19 cellular contexts compared by ENCODE assay signal in the genomic region with DNA sequence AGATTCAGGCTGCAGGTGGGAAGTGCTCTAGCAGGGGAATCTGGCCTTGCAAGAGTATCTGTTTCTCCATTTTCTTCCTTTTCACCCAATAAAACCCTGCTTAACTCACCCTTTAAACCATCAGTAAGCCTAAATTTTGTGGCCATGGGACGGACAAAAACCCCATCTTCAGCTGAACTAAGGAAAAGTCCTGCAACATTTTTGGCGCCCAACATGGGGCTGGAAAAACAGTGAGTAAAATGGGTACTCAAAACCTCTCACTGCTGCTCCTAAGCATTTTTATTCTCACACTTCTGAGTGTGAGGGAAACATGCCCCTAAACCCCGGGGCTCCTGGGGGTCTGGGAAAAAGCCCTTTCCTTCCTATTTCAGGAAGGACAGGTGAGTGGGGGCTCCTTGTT.
DNase-seq lines count a peak whose midpoint lies in the region; TF ChIP-seq lines count a peak whose summit lies in the region.
"Had no signal": no experiment of that assay in that cellular context is flagged by ENCODE, and none has a peak within 500 bp of the region (broad histone marks: within the 10 kb centered on the region; RNA-seq: fewer than 3 reads in every experiment).

No MANE protein-coding gene starts in this region.

- no peak overlapping the region for H3K27ac Mint-ChIP-seq in MCF 10A (ENCODE audit: low read depth, unreplicated experiment)
- H3K27ac Mint-ChIP-seq in activated CD4-positive, alpha-beta memory T cell treated with anti-CD3 and anti-CD28 coated beads, Interleukin-2, amount 10 ng/mL, durations not matched to agents 7 days and 5 days: no peak overlapping the region
- no peak overlapping the region for H3K27ac Mint-ChIP-seq in H9
- H3K27ac Mint-ChIP-seq: activated CD4-positive, alpha-beta T cell treated with anti-CD3 and anti-CD28 coated beads, Interleukin-2, amount 10 ng/mL, durations not matched to agents 7 days and 5 days; IgD-negative memory B cell had no signal

- H3K27me3 ChIP-seq in breast epithelium (no peaks in the 10 kb centered on the region), H9 (ENCODE audit: insufficient read depth, low read length) (no peaks in the 10 kb centered on the region)
- H3K27me3 ChIP-seq: gastroesophageal sphincter had no signal

- H2BK20ac ChIP-seq in H9 (ENCODE audit: low read depth, low read length, poor library complexity, severe bottlenecking): no peak overlapping the region

- H4K5ac ChIP-seq in H9 (ENCODE audit: insufficient read length, low read depth, low read length): no peak overlapping the region

- TF ChIP-seq CTCF in MCF 10A (IDR thresholded peaks at IDR 0.05; ENCODE audit: unreplicated experiment) (no peak), breast epithelium (IDR thresholded peaks at IDR 0.05) (no peak), astrocyte of the spinal cord (IDR thresholded peaks at IDR 0.05; ENCODE audit: low read depth, low read length) (no peak), fibroblast of villous mesenchyme (IDR thresholded peaks at IDR 0.05; ENCODE audit: insufficient read depth, low read depth, low read length) (no peak), H9 (conservative IDR thresholded peaks at IDR 0.05) (no peak)

- no peak overlapping the region for H3K9ac ChIP-seq in H9 (ENCODE audit: extremely low read depth, insufficient read length, low read length)

- no peak overlapping the region for H2BK15ac ChIP-seq in H9 (ENCODE audit: low read depth, low read length)

- H3K4me1 Mint-ChIP-seq in MCF 10A (ENCODE audit: insufficient read depth, unreplicated experiment) (no peaks in the 10 kb centered on the region), H9 (no peaks in the 10 kb centered on the region)
- no peaks in the 10 kb centered on the region for H3K4me1 Mint-ChIP-seq in activated CD4-positive, alpha-beta memory T cell treated with anti-CD3 and anti-CD28 coated beads, Interleukin-2, amount 10 ng/mL, durations not matched to agents 7 days and 5 days
- H3K4me1 Mint-ChIP-seq: activated CD4-positive, alpha-beta T cell treated with anti-CD3 and anti-CD28 coated beads, Interleukin-2, amount 10 ng/mL, durations not matched to agents 7 days and 5 days; IgD-negative memory B cell had no signal

- H3K9me3 Mint-ChIP-seq in MCF 10A (ENCODE audit: unreplicated experiment): peaks cover 29% of the 10 kb centered on the region
- peaks cover 20% of the 10 kb centered on the region for H3K9me3 Mint-ChIP-seq in activated CD4-positive, alpha-beta memory T cell treated with anti-CD3 and anti-CD28 coated beads, Interleukin-2, amount 10 ng/mL, durations not matched to agents 7 days and 5 days
- peaks cover 48 to 56% of the 10 kb centered on the region in 2 experiments for H3K9me3 Mint-ChIP-seq in H9

- H3K4me2 ChIP-seq in H9 (ENCODE audit: insufficient read depth, insufficient read length, low read length): no peak overlapping the region

- H2AK5ac ChIP-seq in H9 (ENCODE audit: insufficient read length, low read length): no peak overlapping the region

- H3K9me3 ChIP-seq in breast epithelium (peaks cover 14 to 16% of the 10 kb centered on the region in 2 donors), H9 (ENCODE audit: control insufficient read depth, low read depth, low read length) (no peaks in the 10 kb centered on the region)

- H3K23me2 ChIP-seq in H9 (ENCODE audit: insufficient read length, low read depth, low read length, poor library complexity, severe bottlenecking): no peaks in the 10 kb centered on the region

- H3K79me1 ChIP-seq in H9 (ENCODE audit: insufficient read depth, low read depth, low read length, poor library complexity, severe bottlenecking): no peaks in the 10 kb centered on the region

- no peak overlapping the region for H2BK12ac ChIP-seq in H9 (ENCODE audit: insufficient read length, low read depth, low read length)

- no peak for TF ChIP-seq POLR2A in breast epithelium (IDR thresholded peaks at IDR 0.05)

- H3K4me3 ChIP-seq in breast epithelium (no peak overlapping the region), astrocyte of the spinal cord (ENCODE audit: low read depth, low read length) (no peak overlapping the region), fibroblast of villous mesenchyme (ENCODE audit: low read depth, low read length) (no peak overlapping the region)
- H3K4me3 ChIP-seq: gastroesophageal sphincter had no signal

- intact Hi-C loops in MCF 10A (cut with micrococcal nuclease) (no loop called here), breast epithelium (cut with DNase I; ENCODE audit: low total_unique reads) (no loop called here)

- BruUV-seq in MCF 10A (replicated peaks; lab: Mats Ljungman, UMichigan): no TSS peak

- no peak overlapping the region for H3K56ac ChIP-seq in H9 (ENCODE audit: insufficient read length, low read depth, low read length)

- H3K27me3 Mint-ChIP-seq in MCF 10A (ENCODE audit: insufficient read depth, unreplicated experiment) (no peaks in the 10 kb centered on the region), H9 (ENCODE audit: low read depth) (no peaks in the 10 kb centered on the region)
- no peaks in the 10 kb centered on the region for H3K27me3 Mint-ChIP-seq in activated CD4-positive, alpha-beta memory T cell treated with anti-CD3 and anti-CD28 coated beads, Interleukin-2, amount 10 ng/mL, durations not matched to agents 7 days and 5 days
- H3K27me3 Mint-ChIP-seq: activated CD4-positive, alpha-beta T cell treated with anti-CD3 and anti-CD28 coated beads, Interleukin-2, amount 10 ng/mL, durations not matched to agents 7 days and 5 days; IgD-negative memory B cell had no signal

- WGBS in H9 (ENCODE audit: extremely low coverage, insufficient read length, low lambda C conversion rate): no CpG with 5 or more reads among the region's 3 CpGs

- H4K8ac ChIP-seq in H9 (replicated peaks; ENCODE audit: insufficient read length, low read depth, low read length): no peak overlapping the region

- no peak overlapping the region for H3K14ac ChIP-seq in H9 (ENCODE audit: insufficient read depth, low read length)

- H3K4ac ChIP-seq in H9 (ENCODE audit: low read depth, low read length): no peak overlapping the region

- H3K23ac ChIP-seq in H9 (ENCODE audit: insufficient read length, low read depth, low read length): no peak overlapping the region

- no peaks in the 10 kb centered on the region for H3K36me3 ChIP-seq in breast epithelium
- H3K36me3 ChIP-seq: gastroesophageal sphincter had no signal

- H3K4me1 ChIP-seq in breast epithelium: no peaks in the 10 kb centered on the region
- no peaks in the 10 kb centered on the region for H3K4me1 ChIP-seq in H9 (ENCODE audit: insufficient read depth, low read length)
- H3K4me1 ChIP-seq: gastroesophageal sphincter had no signal

- DNase-seq in MCF 10A (ENCODE audit: unreplicated experiment) (peak; percentile 25), breast epithelium (ENCODE audit: low spot score in 2 of 2) (no peak), astrocyte of the spinal cord (ENCODE audit: low read depth, low spot score) (peak; percentile 24), fibroblast of villous mesenchyme (ENCODE audit: low read depth) (peak; percentile 1), H9 (no peak), activated T-cell treated with anti-CD3 and anti-CD28 coated beads for 4 hours (no peak), DMS153 (lab: John Stamatoyannopoulos, UW) (no peak)
- DNase-seq in activated CD4-positive, alpha-beta memory T cell treated with anti-CD3 and anti-CD28 coated beads, Interleukin-2, amount 10 ng/mL, durations not matched to agents 7 days and 5 days: no peak
- DNase-seq: ACHN; activated CD4-positive, alpha-beta T cell treated with anti-CD3 and anti-CD28 coated beads, Interleukin-2, amount 10 ng/mL, durations not matched to agents 7 days and 5 days; activated naive CD4-positive, alpha-beta T cell; aorta; C1 segment of cervical spinal cord; NCI-H1092 treated with DMSO at 0.1 percent for 48 hours; NCI-H2029 treated with DMSO at 0.1 percent for 48 hours; NCI-H510A treated with DMSO at 0.1 percent for 48 hours had no signal

- no peak overlapping the region for H3K27ac ChIP-seq in breast epithelium
- H3K27ac ChIP-seq in H9 (ENCODE audit: insufficient read length, low read depth, low read length): no peak overlapping the region
- H3K27ac ChIP-seq: gastroesophageal sphincter, HL-60 had no signal

- no peak overlapping the region for H3T11ph ChIP-seq in H9 (ENCODE audit: low read length)

- H4K20me1 ChIP-seq in H9 (ENCODE audit: control insufficient read depth, insufficient read depth, insufficient read length): no peaks in the 10 kb centered on the region

- H2BK5ac ChIP-seq in H9 (ENCODE audit: insufficient read length, low read length): no peak overlapping the region

- no peaks in the 10 kb centered on the region for H3K79me2 ChIP-seq in H9 (ENCODE audit: insufficient read depth, low read length)

- H3K36me3 Mint-ChIP-seq in MCF 10A (ENCODE audit: insufficient read depth, unreplicated experiment) (no peaks in the 10 kb centered on the region), H9 (ENCODE audit: insufficient read depth in 1 of 3, low read depth in 3 of 3) (peaks cover 29 to 42% (median 32%) of the 10 kb centered on the region in 3 experiments)
- no peaks in the 10 kb centered on the region for H3K36me3 Mint-ChIP-seq in activated CD4-positive, alpha-beta memory T cell treated with anti-CD3 and anti-CD28 coated beads, Interleukin-2, amount 10 ng/mL, durations not matched to agents 7 days and 5 days (ENCODE audit: low read depth)
- H3K36me3 Mint-ChIP-seq: IgD-negative memory B cell had no signal

- no peak overlapping the region for H2BK120ac ChIP-seq in H9 (ENCODE audit: low read depth, low read length, poor library complexity, severe bottlenecking)

- no peak overlapping the region for H3K18ac ChIP-seq in H9 (ENCODE audit: insufficient read length, low read depth, low read length)

- CTCF ChIA-PET in MCF 10A (lab: Yijun Ruan, JAX): no interaction called here
- CTCF ChIA-PET in activated CD4-positive, alpha-beta memory T cell treated with anti-CD3 and anti-CD28 coated beads, Interleukin-2, amount 10 ng/mL, durations not matched to agents 7 days and 5 days (lab: Charles Lee): no interaction called here

- H3K4me3 Mint-ChIP-seq in MCF 10A (ENCODE audit: unreplicated experiment): no peak overlapping the region
- no peak overlapping the region for H3K4me3 Mint-ChIP-seq in activated CD4-positive, alpha-beta memory T cell treated with anti-CD3 and anti-CD28 coated beads, Interleukin-2, amount 10 ng/mL, durations not matched to agents 7 days and 5 days
- no peak overlapping the region for H3K4me3 Mint-ChIP-seq in H9
- H3K4me3 Mint-ChIP-seq: activated CD4-positive, alpha-beta T cell treated with anti-CD3 and anti-CD28 coated beads, Interleukin-2, amount 10 ng/mL, durations not matched to agents 7 days and 5 days; IgD-negative memory B cell had no signal

- H4K91ac ChIP-seq in H9 (ENCODE audit: insufficient read length, low read depth, low read length): no peak overlapping the region

- POLR2A ChIA-PET in MCF 10A (lab: Yijun Ruan, JAX): no interaction called here
- POLR2A ChIA-PET in activated CD4-positive, alpha-beta memory T cell treated with anti-CD3 and anti-CD28 coated beads, Interleukin-2, amount 10 ng/mL, durations not matched to agents 7 days and 5 days (lab: Charles Lee): no interaction called here

- H2AFZ ChIP-seq in H9 (ENCODE audit: low read length): no peak overlapping the region

- in situ Hi-C loops in astrocyte of the spinal cord (cut with HindIII; ENCODE audit: low sequenced_read_pairs): no loop called here

Comparison
In these comparisons a context has a peak if more than half of its experiments do, and no peak if none do; other contexts are left out.
1. DNase-seq: peak in MCF 10A (single experiment), astrocyte of the spinal cord (single experiment) and fibroblast of villous mesenchyme (single experiment); none in breast epithelium (0 of 2), activated CD4-positive, alpha-beta memory T cell treated with anti-CD3 and anti-CD28 coated beads, Interleukin-2, amount 10 ng/mL, durations not matched to agents 7 days and 5 days (single experiment), H9 (single experiment), activated T-cell treated with anti-CD3 and anti-CD28 coated beads for 4 hours (single experiment) and DMS153 (single experiment).